In genomic region chr5:127987354-127988148, GRCh38 we compare ENCODE assay signal across 2 cellular contexts.
TF ChIP-seq lines count a peak whose summit lies in the region.

No MANE protein-coding gene starts in this region.

TF ChIP-seq in IMR-90, 13 proteins besides CTCF, POLR2A, EP300 and RAD21:
- TF ChIP-seq ELK1 (IDR thresholded peaks at IDR 0.05; ENCODE audit: borderline replicate concordance, low read depth, low read length) (no peak), SMC3 (IDR thresholded peaks at IDR 0.05; ENCODE audit: low read depth, low read length) (no peak), MAFK (IDR thresholded peaks at IDR 0.05; ENCODE audit: low read depth, low read length) (no peak), USF2 (IDR thresholded peaks at IDR 0.05; ENCODE audit: low read depth, low read length) (no peak), BHLHE40 (IDR thresholded peaks at IDR 0.05; ENCODE audit: low read depth, low read length) (no peak), CEBPB (IDR thresholded peaks at IDR 0.05; ENCODE audit: low read depth, low read length) (no peak), NFE2L2 (IDR thresholded peaks at IDR 0.05; ENCODE audit: low read depth, low read length) (no peak), RFX5 (IDR thresholded peaks at IDR 0.05; ENCODE audit: low read depth, low read length) (no peak), MXI1 (IDR thresholded peaks at IDR 0.05; ENCODE audit: borderline replicate concordance, low read depth, low read length) (no peak), RCOR1 (IDR thresholded peaks at IDR 0.05; ENCODE audit: insufficient replicate concordance, low read length) (no peak), MAZ (IDR thresholded peaks at IDR 0.05; ENCODE audit: borderline replicate concordance, low read depth, low read length) (no peak), CHD1 (IDR thresholded peaks at IDR 0.05; ENCODE audit: low read depth, low read length) (no peak), FOS (IDR thresholded peaks at IDR 0.05; ENCODE audit: low read depth, low read length) (no peak)

TF ChIP-seq in GM12878, 131 proteins besides CTCF, POLR2A, EP300 and RAD21 (continued from another document):
- TF ChIP-seq STAT1 (conservative IDR thresholded peaks at IDR 0.05) = no peak
- TF ChIP-seq RUNX3 (IDR thresholded peaks at IDR 0.05; ENCODE audit: low read length) = no peak
- TF ChIP-seq MTA2 (IDR thresholded peaks at IDR 0.05; ENCODE audit: low read depth) = no peak
- no peak for TF ChIP-seq IKZF1 (conservative IDR thresholded peaks at IDR 0.05)
- no peak for TF ChIP-seq ZNF687 (IDR thresholded peaks at IDR 0.05)
- no peak for TF ChIP-seq BCL11A (IDR thresholded peaks at IDR 0.05; ENCODE audit: low read depth, low read length)
